In the genomic region with DNA sequence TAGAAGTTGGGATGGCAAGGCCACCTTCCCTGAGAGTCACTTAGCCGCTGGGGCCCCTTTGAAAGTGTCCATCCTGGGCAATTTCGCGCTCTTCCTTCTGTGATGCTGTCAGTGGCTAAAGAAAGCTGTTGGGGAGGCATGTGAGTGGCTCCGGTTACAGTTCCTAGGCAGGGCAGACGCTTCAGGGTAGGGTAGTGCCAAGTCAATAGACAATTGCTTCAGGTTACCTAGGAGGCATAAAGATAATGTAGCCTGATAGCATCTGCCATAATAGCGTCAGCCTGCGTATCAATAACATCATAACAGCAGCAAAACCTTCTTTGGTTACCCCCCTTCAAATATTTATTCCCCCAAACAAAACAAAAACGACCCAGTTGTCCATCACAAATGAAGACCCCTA, we compare ENCODE assay signal across 9 cellular contexts. TPM values are rescaled to one million over a fixed set of nuclear protein-coding genes. Genes with fewer than 3 reads are reported as not detected.
DNase-seq lines count a peak whose midpoint lies in the region; ATAC-seq lines count a peak whose summit lies in the region.
"Had no signal": no experiment of that assay in that cellular context is flagged by ENCODE, and none has a peak within 500 bp of the region (broad histone marks: within the 10 kb centered on the region; RNA-seq: fewer than 3 reads in every experiment).

A gene (minus strand): TSS at position 101 of the 400 bp plus-strand sequence. CDS start 234 bp downstream, outside the sequence.

- intact Hi-C loops in activated naive CD4-positive, alpha-beta T cell treated with anti-CD3 and anti-CD28 coated beads for 36 hours (cut with micrococcal nuclease): no loop called here

- no peak within 1 kb of the TSS for H3K27ac Mint-ChIP-seq in activated naive CD4-positive, alpha-beta T cell treated with anti-CD3 and anti-CD28 coated beads for 36 hours

- H3K9me3 Mint-ChIP-seq in activated naive CD4-positive, alpha-beta T cell treated with anti-CD3 and anti-CD28 coated beads for 36 hours: no peaks in the 10 kb centered on the region

- H3K27me3 Mint-ChIP-seq in activated naive CD4-positive, alpha-beta T cell treated with anti-CD3 and anti-CD28 coated beads for 36 hours (ENCODE audit: low read depth): no peaks in the 10 kb centered on the region

- H3K36me3 Mint-ChIP-seq in activated naive CD4-positive, alpha-beta T cell treated with anti-CD3 and anti-CD28 coated beads for 36 hours (ENCODE audit: low read depth): no peaks in the 10 kb centered on the region

- 93% methylated on average over 8 of the region's 8 CpGs for WGBS in urinary bladder

- no peaks in the 10 kb centered on the region for H3K4me1 Mint-ChIP-seq in activated naive CD4-positive, alpha-beta T cell treated with anti-CD3 and anti-CD28 coated beads for 36 hours (ENCODE audit: low read depth)

- no peak within 1 kb of the TSS for H3K4me3 ChIP-seq in urinary bladder (ENCODE audit: low read depth, low read length)

- H3K4me3 Mint-ChIP-seq in activated naive CD4-positive, alpha-beta T cell treated with anti-CD3 and anti-CD28 coated beads for 36 hours: no peak within 1 kb of the TSS

- no peak within 1 kb of the TSS for H3K27ac ChIP-seq in urinary bladder (ENCODE audit: low read depth)
- H3K27ac ChIP-seq: C4-2B had no signal

- no peaks in the 10 kb centered on the region for H3K36me3 ChIP-seq in urinary bladder (ENCODE audit: insufficient read depth)

- no peak for ATAC-seq in GM21360 (IDR thresholded peaks at IDR 0.05; ENCODE audit: unreplicated experiment)
- no peak for ATAC-seq in GM21367 (IDR thresholded peaks at IDR 0.05; ENCODE audit: unreplicated experiment)

- no peaks in the 10 kb centered on the region for H3K4me1 ChIP-seq in urinary bladder (ENCODE audit: insufficient read depth)

- CTCF ChIA-PET in activated naive CD4-positive, alpha-beta T cell treated with anti-CD3 and anti-CD28 coated beads for 36 hours (lab: Charles Lee): no interaction called here

- DNase-seq in activated naive CD4-positive, alpha-beta T cell treated with anti-CD3 and anti-CD28 coated beads for 36 hours: no peak
- no peak for DNase-seq in activated naive CD4-positive, alpha-beta T cell (lab: John Stamatoyannopoulos, UW)
- DNase-seq in cerebellum (ENCODE audit: low spot score) (no peak), mucosa of gallbladder (ENCODE audit: low spot score) (no peak)
- no peak for DNase-seq in activated effector memory CD4-positive, alpha-beta T cell treated with anti-CD3 and anti-CD28 coated beads, Interleukin-2, amount 50 U/mL, for 16 hours

RNA-seq across cellular contexts. Expression of the gene that starts here (rescaled TPM):
- total RNA-seq in activated naive CD4-positive, alpha-beta T cell treated with anti-CD3 and anti-CD28 coated beads for 36 hours: 100 to 1,000 TPM; 105 to 129 TPM
- total RNA-seq in cerebellum (49.0 TPM), mucosa of gallbladder (145 TPM), urinary bladder (40.2 TPM)
- polyA plus RNA-seq in urinary bladder: 13.6 TPM
